ENCODE assay signal across 1 cellular context in genomic region chrX:49019599-49020249, GRCh38.
TF ChIP-seq lines count a peak whose summit lies in the region.

No MANE protein-coding gene starts in this region.

TF ChIP-seq in HepG2, 621 proteins besides CTCF, POLR2A, EP300 and RAD21 (continued from another document):
- TF ChIP-seq HNF4A (CRISPR knock-in tag; IDR thresholded peaks at IDR 0.05) (peak; percentile 61), SAP130 (CRISPR knock-in tag; IDR thresholded peaks at IDR 0.05; ENCODE audit: low read depth) (no peak), ZNF543 (CRISPR knock-in tag; IDR thresholded peaks at IDR 0.05) (no peak), ZNF232 (CRISPR knock-in tag; IDR thresholded peaks at IDR 0.05; ENCODE audit: borderline replicate concordance) (no peak), AHDC1 (CRISPR knock-in tag; IDR thresholded peaks at IDR 0.05; ENCODE audit: borderline replicate concordance) (no peak), GMEB2 (CRISPR knock-in tag; IDR thresholded peaks at IDR 0.05; ENCODE audit: low read depth) (no peak), ZBTB42 (CRISPR knock-in tag; IDR thresholded peaks at IDR 0.05) (no peak), SMAD9 (CRISPR knock-in tag; IDR thresholded peaks at IDR 0.05) (no peak), BCL6 (CRISPR knock-in tag; IDR thresholded peaks at IDR 0.05) (peak; percentile 81), NR2F2 (IDR thresholded peaks at IDR 0.05; ENCODE audit: borderline replicate concordance, low read depth) (peak; percentile 42; the same call in 1 of the 2 replicates), KLF15 (CRISPR knock-in tag; IDR thresholded peaks at IDR 0.05; ENCODE audit: borderline replicate concordance) (no peak), PAF1 (CRISPR knock-in tag; IDR thresholded peaks at IDR 0.05) (no peak), ZNF841 (CRISPR knock-in tag; IDR thresholded peaks at IDR 0.05; ENCODE audit: borderline replicate concordance) (no peak), ZNF160 (CRISPR knock-in tag; IDR thresholded peaks at IDR 0.05) (no peak), CEBPB (IDR thresholded peaks at IDR 0.05; ENCODE audit: borderline replicate concordance, low read depth, low read length) (peak; percentile 82), BORCS8-MEF2B (CRISPR knock-in tag; IDR thresholded peaks at IDR 0.05) (no peak), ZNF143 (CRISPR knock-in tag; IDR thresholded peaks at IDR 0.05) (no peak), CENPX (CRISPR knock-in tag; IDR thresholded peaks at IDR 0.05) (no peak), GTF2F1 (IDR thresholded peaks at IDR 0.05; ENCODE audit: low read length) (no peak), ZNF3 (CRISPR knock-in tag; IDR thresholded peaks at IDR 0.05) (no peak), KDM1A (CRISPR knock-in tag; IDR thresholded peaks at IDR 0.05) (no peak), RCOR2 (CRISPR knock-in tag; IDR thresholded peaks at IDR 0.05) (no peak), PRPF4 (IDR thresholded peaks at IDR 0.05; ENCODE audit: low read depth, low read length, poor library complexity, severe bottlenecking) (no peak), KDM4B (CRISPR knock-in tag; IDR thresholded peaks at IDR 0.05) (no peak), NFRKB (IDR thresholded peaks at IDR 0.05) (no peak), ZNF510 (CRISPR knock-in tag; IDR thresholded peaks at IDR 0.05; ENCODE audit: low read depth) (no peak), ETV5 (CRISPR knock-in tag; IDR thresholded peaks at IDR 0.05; ENCODE audit: borderline replicate concordance) (no peak), ZNF713 (CRISPR knock-in tag; IDR thresholded peaks at IDR 0.05) (no peak), ZFP1 (CRISPR knock-in tag; IDR thresholded peaks at IDR 0.05) (no peak), ZFP62 (CRISPR knock-in tag; IDR thresholded peaks at IDR 0.05) (no peak), FLYWCH1 (CRISPR knock-in tag; IDR thresholded peaks at IDR 0.05) (no peak), CREM (IDR thresholded peaks at IDR 0.05) (peak; percentile 43; the same call in 1 of the 2 replicates), CREM (CRISPR knock-in tag; IDR thresholded peaks at IDR 0.05) (no peak), JUN (CRISPR knock-in tag; IDR thresholded peaks at IDR 0.05) (no peak)
- TF ChIP-seq, protein P1, sequence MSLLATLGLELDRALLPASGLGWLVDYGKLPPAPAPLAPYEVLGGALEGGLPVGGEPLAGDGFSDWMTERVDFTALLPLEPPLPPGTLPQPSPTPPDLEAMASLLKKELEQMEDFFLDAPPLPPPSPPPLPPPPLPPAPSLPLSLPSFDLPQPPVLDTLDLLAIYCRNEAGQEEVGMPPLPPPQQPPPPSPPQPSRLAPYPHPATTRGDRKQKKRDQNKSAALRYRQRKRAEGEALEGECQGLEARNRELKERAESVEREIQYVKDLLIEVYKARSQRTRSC (CRISPR knock-in tag; IDR thresholded peaks at IDR 0.05; ENCODE audit: low read depth) = no peak
- TF ChIP-seq, protein P2, sequence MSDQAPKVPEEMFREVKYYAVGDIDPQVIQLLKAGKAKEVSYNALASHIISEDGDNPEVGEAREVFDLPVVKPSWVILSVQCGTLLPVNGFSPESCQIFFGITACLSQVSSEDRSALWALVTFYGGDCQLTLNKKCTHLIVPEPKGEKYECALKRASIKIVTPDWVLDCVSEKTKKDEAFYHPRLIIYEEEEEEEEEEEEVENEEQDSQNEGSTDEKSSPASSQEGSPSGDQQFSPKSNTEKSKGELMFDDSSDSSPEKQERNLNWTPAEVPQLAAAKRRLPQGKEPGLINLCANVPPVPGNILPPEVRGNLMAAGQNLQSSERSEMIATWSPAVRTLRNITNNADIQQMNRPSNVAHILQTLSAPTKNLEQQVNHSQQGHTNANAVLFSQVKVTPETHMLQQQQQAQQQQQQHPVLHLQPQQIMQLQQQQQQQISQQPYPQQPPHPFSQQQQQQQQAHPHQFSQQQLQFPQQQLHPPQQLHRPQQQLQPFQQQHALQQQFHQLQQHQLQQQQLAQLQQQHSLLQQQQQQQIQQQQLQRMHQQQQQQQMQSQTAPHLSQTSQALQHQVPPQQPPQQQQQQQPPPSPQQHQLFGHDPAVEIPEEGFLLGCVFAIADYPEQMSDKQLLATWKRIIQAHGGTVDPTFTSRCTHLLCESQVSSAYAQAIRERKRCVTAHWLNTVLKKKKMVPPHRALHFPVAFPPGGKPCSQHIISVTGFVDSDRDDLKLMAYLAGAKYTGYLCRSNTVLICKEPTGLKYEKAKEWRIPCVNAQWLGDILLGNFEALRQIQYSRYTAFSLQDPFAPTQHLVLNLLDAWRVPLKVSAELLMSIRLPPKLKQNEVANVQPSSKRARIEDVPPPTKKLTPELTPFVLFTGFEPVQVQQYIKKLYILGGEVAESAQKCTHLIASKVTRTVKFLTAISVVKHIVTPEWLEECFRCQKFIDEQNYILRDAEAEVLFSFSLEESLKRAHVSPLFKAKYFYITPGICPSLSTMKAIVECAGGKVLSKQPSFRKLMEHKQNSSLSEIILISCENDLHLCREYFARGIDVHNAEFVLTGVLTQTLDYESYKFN (CRISPR knock-in tag; conservative IDR thresholded peaks at IDR 0.05) = peak; percentile 57
- TF ChIP-seq, protein P3, sequence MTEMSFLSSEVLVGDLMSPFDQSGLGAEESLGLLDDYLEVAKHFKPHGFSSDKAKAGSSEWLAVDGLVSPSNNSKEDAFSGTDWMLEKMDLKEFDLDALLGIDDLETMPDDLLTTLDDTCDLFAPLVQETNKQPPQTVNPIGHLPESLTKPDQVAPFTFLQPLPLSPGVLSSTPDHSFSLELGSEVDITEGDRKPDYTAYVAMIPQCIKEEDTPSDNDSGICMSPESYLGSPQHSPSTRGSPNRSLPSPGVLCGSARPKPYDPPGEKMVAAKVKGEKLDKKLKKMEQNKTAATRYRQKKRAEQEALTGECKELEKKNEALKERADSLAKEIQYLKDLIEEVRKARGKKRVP (CRISPR knock-in tag; IDR thresholded peaks at IDR 0.05) = peak in 1 of 2 experiments; percentile 44; a peak in 1 of 4 replicates
- TF ChIP-seq, protein P4, sequence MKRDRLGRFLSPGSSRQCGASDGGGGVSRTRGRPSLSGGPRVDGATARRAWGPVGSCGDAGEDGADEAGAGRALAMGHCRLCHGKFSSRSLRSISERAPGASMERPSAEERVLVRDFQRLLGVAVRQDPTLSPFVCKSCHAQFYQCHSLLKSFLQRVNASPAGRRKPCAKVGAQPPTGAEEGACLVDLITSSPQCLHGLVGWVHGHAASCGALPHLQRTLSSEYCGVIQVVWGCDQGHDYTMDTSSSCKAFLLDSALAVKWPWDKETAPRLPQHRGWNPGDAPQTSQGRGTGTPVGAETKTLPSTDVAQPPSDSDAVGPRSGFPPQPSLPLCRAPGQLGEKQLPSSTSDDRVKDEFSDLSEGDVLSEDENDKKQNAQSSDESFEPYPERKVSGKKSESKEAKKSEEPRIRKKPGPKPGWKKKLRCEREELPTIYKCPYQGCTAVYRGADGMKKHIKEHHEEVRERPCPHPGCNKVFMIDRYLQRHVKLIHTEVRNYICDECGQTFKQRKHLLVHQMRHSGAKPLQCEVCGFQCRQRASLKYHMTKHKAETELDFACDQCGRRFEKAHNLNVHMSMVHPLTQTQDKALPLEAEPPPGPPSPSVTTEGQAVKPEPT (CRISPR knock-in tag; IDR thresholded peaks at IDR 0.05; ENCODE audit: low read depth) = no peak
